ENCODE assay signal across 26 cellular contexts in the genomic region with DNA sequence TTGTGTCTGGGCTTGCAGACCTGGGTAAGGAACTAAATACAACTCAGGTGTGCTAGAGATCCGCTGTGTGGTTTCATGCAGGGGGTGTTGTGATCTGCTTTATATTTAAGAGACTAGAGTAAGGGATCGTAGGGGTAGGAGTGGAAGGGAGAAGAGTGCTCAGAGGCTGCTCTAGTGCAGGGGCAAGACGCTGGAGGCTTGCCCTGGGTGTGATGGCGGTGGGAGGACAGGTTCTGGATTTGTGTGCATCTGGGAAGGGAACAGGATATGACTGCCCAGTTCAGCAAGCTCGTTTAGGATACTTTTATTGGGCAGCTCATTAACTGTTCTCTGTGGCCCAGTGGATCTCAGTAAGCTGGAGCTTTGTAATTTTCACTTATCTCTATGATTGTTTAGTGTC. TPM values are rescaled to one million over a fixed set of nuclear protein-coding genes. Genes with fewer than 3 reads are reported as not detected.
DNase-seq lines count a peak whose midpoint lies in the region; ATAC-seq and TF ChIP-seq lines count a peak whose summit lies in the region.
"Had no signal": no experiment of that assay in that cellular context is flagged by ENCODE, and none has a peak within 500 bp of the region (broad histone marks: within the 10 kb centered on the region; RNA-seq: fewer than 3 reads in every experiment).

No MANE protein-coding gene starts in this region.

- ATAC-seq in stimulated activated naive CD8-positive, alpha-beta T cell treated with anti-CD3 and anti-CD28 coated beads, Interleukin-15, amount 100 ng/mL, for 72 hours = no peak
- no peak for ATAC-seq in stimulated activated naive CD8-positive, alpha-beta T cell treated with anti-CD3 and anti-CD28 coated beads, Interleukin-15, Interleukin-2, amounts not matched to agents 100 U/mL and 50 U/mL, for 24 hours
- ATAC-seq in T-helper 17 cell (no peak), HG02763 (IDR thresholded peaks at IDR 0.05; ENCODE audit: unreplicated experiment) (no peak), HG02885 (IDR thresholded peaks at IDR 0.05; ENCODE audit: poor library complexity, unreplicated experiment) (no peak)
- ATAC-seq in activated naive CD8-positive, alpha-beta T cell treated with anti-CD3 and anti-CD28 coated beads, Interleukin-2, amount 10 ng/mL, durations not matched to agents 7 days and 5 days (ENCODE audit: low read depth) = no peak
- ATAC-seq: gastrocnemius medialis; left lung; SK-N-SH treated with all-trans-retinoic acid at 6 μM for 48 hours; stimulated activated naive B cell treated with anti-CD40 and anti-IgM and Interleukin-4, amounts not matched to agents 10 μg/mL and 1 μg/mL and 100 μg/mL, for 72 hours had no signal

- DNase-seq in stimulated activated naive CD8-positive, alpha-beta T cell treated with anti-CD3 and anti-CD28 coated beads, Interleukin-15, amount 100 ng/mL, for 72 hours = no peak
- no peak for DNase-seq in stimulated activated naive CD8-positive, alpha-beta T cell treated with anti-CD3 and anti-CD28 coated beads, Interleukin-15, Interleukin-2, amounts not matched to agents 100 U/mL and 50 U/mL, for 24 hours
- DNase-seq in T-helper 17 cell (no peak), prostate gland (ENCODE audit: low spot score) (peak; percentile 10), HCEC 1CT (no peak)
- DNase-seq in activated naive CD8-positive, alpha-beta T cell treated with anti-CD3 and anti-CD28 coated beads, Interleukin-2, amount 10 ng/mL, durations not matched to agents 7 days and 5 days = no peak
- DNase-seq: activated B cell treated with CpG ODN at 0.5 μM for 24 hours; activated CD8-positive, alpha-beta memory T cell treated with anti-CD3 and anti-CD28 coated beads for 24 hours; activated T-cell treated with anti-CD3 and anti-CD28 coated beads, Interleukin-2, amount 50 U/mL, for 4 hours; cerebellar nuclear complex; gastrocnemius medialis; left lung; NCI-H146; NCI-H446; NCI-H774; nucleus accumbens; stimulated activated CD4-positive, alpha-beta T cell treated with anti-CD3 and anti-CD28 coated beads, Interleukin-15, amount 100 ng/mL, for 24 hours; stimulated activated naive B cell treated with anti-CD40 and anti-IgM and Interleukin-4, amounts not matched to agents 10 μg/mL and 1 μg/mL and 100 μg/mL, for 72 hours; T1000; testis; uterus had no signal

- POLR2A ChIA-PET in activated naive CD8-positive, alpha-beta T cell treated with anti-CD3 and anti-CD28 coated beads, Interleukin-2, amount 10 ng/mL, durations not matched to agents 7 days and 5 days (lab: Charles Lee) = no interaction called here

- no peak overlapping the region for H3K27ac ChIP-seq in prostate gland
- H3K27ac ChIP-seq: BLaER1 treated with 17β-estradiol and CSF1 and Interleukin-3, amounts not matched to agents 10 nM and 100 nM; hepatocyte; left lung; testis; uterus had no signal

- intact Hi-C loops in prostate gland (cut with DNase I) = no loop called here

- no peaks in the 10 kb centered on the region for H3K27me3 Mint-ChIP-seq in stimulated activated naive CD8-positive, alpha-beta T cell treated with anti-CD3 and anti-CD28 coated beads, Interleukin-15, amount 100 ng/mL, for 72 hours
- no peaks in the 10 kb centered on the region for H3K27me3 Mint-ChIP-seq in T-helper 17 cell
- H3K27me3 Mint-ChIP-seq in activated naive CD8-positive, alpha-beta T cell treated with anti-CD3 and anti-CD28 coated beads, Interleukin-2, amount 10 ng/mL, durations not matched to agents 7 days and 5 days = peaks cover 2% of the 10 kb centered on the region
- H3K27me3 Mint-ChIP-seq: activated B cell treated with CpG ODN at 0.5 μM for 24 hours; stimulated activated naive B cell treated with anti-CD40 and anti-IgM and Interleukin-4, amounts not matched to agents 10 μg/mL and 1 μg/mL and 100 μg/mL, for 72 hours had no signal

- TF ChIP-seq POLR2A in prostate gland (IDR thresholded peaks at IDR 0.05) = no peak

- WGBS in prostate gland = 43% methylated on average over 5 of the region's 5 CpGs

- no peaks in the 10 kb centered on the region for H3K27me3 ChIP-seq in prostate gland (replicated peaks; ENCODE audit: insufficient read depth)
- H3K27me3 ChIP-seq: BLaER1 treated with 17β-estradiol and CSF1 and Interleukin-3, amounts not matched to agents 10 nM and 100 nM; gastrocnemius medialis; hepatocyte; left lung; testis; uterus had no signal

- H3K9me3 ChIP-seq in T-helper 17 cell (ENCODE audit: control insufficient read depth, low read length, poor library complexity, severe bottlenecking) = no peaks in the 10 kb centered on the region
- H3K9me3 ChIP-seq in prostate gland = no peaks in the 10 kb centered on the region
- H3K9me3 ChIP-seq: BLaER1 treated with 17β-estradiol and CSF1 and Interleukin-3, amounts not matched to agents 10 nM and 100 nM; gastrocnemius medialis; left lung; testis; uterus had no signal

- no peaks in the 10 kb centered on the region for H3K9me3 Mint-ChIP-seq in stimulated activated naive CD8-positive, alpha-beta T cell treated with anti-CD3 and anti-CD28 coated beads, Interleukin-15, amount 100 ng/mL, for 72 hours
- H3K9me3 Mint-ChIP-seq in activated naive CD8-positive, alpha-beta T cell treated with anti-CD3 and anti-CD28 coated beads, Interleukin-2, amount 10 ng/mL, durations not matched to agents 7 days and 5 days = no peaks in the 10 kb centered on the region
- H3K9me3 Mint-ChIP-seq: activated B cell treated with CpG ODN at 0.5 μM for 24 hours; activated T-cell treated with anti-CD3 and anti-CD28 coated beads, Interleukin-2, amount 50 U/mL, for 4 hours; stimulated activated naive B cell treated with anti-CD40 and anti-IgM and Interleukin-4, amounts not matched to agents 10 μg/mL and 1 μg/mL and 100 μg/mL, for 72 hours had no signal

- TF ChIP-seq CTCF in prostate gland (IDR thresholded peaks at IDR 0.05) = no peak

- H3K36me3 Mint-ChIP-seq in T-helper 17 cell (ENCODE audit: low read depth) = peaks cover under 1% of the 10 kb centered on the region
- H3K36me3 Mint-ChIP-seq in activated naive CD8-positive, alpha-beta T cell treated with anti-CD3 and anti-CD28 coated beads, Interleukin-2, amount 10 ng/mL, durations not matched to agents 7 days and 5 days = peaks cover 5% of the 10 kb centered on the region

- peak overlapping the region; percentile 19 to 79 for H3K27ac Mint-ChIP-seq in stimulated activated naive CD8-positive, alpha-beta T cell treated with anti-CD3 and anti-CD28 coated beads, Interleukin-15, amount 100 ng/mL, for 72 hours
- H3K27ac Mint-ChIP-seq in T-helper 17 cell = peak overlapping the region; percentile 83
- H3K27ac Mint-ChIP-seq in activated naive CD8-positive, alpha-beta T cell treated with anti-CD3 and anti-CD28 coated beads, Interleukin-2, amount 10 ng/mL, durations not matched to agents 7 days and 5 days = peak overlapping the region; percentile 32
- H3K27ac Mint-ChIP-seq: activated B cell treated with CpG ODN at 0.5 μM for 24 hours; stimulated activated naive B cell treated with anti-CD40 and anti-IgM and Interleukin-4, amounts not matched to agents 10 μg/mL and 1 μg/mL and 100 μg/mL, for 72 hours had no signal

- no peaks in the 10 kb centered on the region for H3K4me1 ChIP-seq in prostate gland (replicated peaks)
- H3K4me1 ChIP-seq: testis, uterus had no signal

- peak overlapping the region in 1 of 2 donors; percentile 4 for H3K4me3 Mint-ChIP-seq in stimulated activated naive CD8-positive, alpha-beta T cell treated with anti-CD3 and anti-CD28 coated beads, Interleukin-15, amount 100 ng/mL, for 72 hours
- no peak overlapping the region for H3K4me3 Mint-ChIP-seq in T-helper 17 cell
- H3K4me3 Mint-ChIP-seq in activated naive CD8-positive, alpha-beta T cell treated with anti-CD3 and anti-CD28 coated beads, Interleukin-2, amount 10 ng/mL, durations not matched to agents 7 days and 5 days = no peak overlapping the region
- H3K4me3 Mint-ChIP-seq: activated B cell treated with CpG ODN at 0.5 μM for 24 hours; activated T-cell treated with anti-CD3 and anti-CD28 coated beads, Interleukin-2, amount 50 U/mL, for 4 hours; stimulated activated naive B cell treated with anti-CD40 and anti-IgM and Interleukin-4, amounts not matched to agents 10 μg/mL and 1 μg/mL and 100 μg/mL, for 72 hours had no signal

- H3K36me3 ChIP-seq in prostate gland = no peaks in the 10 kb centered on the region
- H3K36me3 ChIP-seq: gastrocnemius medialis, left lung, uterus had no signal

- no peak overlapping the region for H3K4me3 ChIP-seq in prostate gland
- H3K4me3 ChIP-seq: BLaER1 treated with 17β-estradiol and CSF1 and Interleukin-3, amounts not matched to agents 10 nM and 100 nM; gastrocnemius medialis; hepatocyte; left lung; testis; uterus had no signal

- H3K4me1 Mint-ChIP-seq in stimulated activated naive CD8-positive, alpha-beta T cell treated with anti-CD3 and anti-CD28 coated beads, Interleukin-15, amount 100 ng/mL, for 72 hours = peaks cover 82% of the 10 kb centered on the region
- H3K4me1 Mint-ChIP-seq in T-helper 17 cell = peaks cover 47% of the 10 kb centered on the region
- peaks cover 44% of the 10 kb centered on the region for H3K4me1 Mint-ChIP-seq in activated naive CD8-positive, alpha-beta T cell treated with anti-CD3 and anti-CD28 coated beads, Interleukin-2, amount 10 ng/mL, durations not matched to agents 7 days and 5 days

RNA-seq across cellular contexts. Expression of gene RPTOR, which starts 47.6 kb away (rescaled TPM):
- total RNA-seq in T-helper 17 cell (10 to 100 TPM; 55.1 to 61.5 TPM), prostate gland (10 to 100 TPM; 30.3 to 62.5 TPM)
- 10 to 100 TPM; 43.2 to 43.8 TPM for total RNA-seq in activated naive CD8-positive, alpha-beta T cell treated with anti-CD3 and anti-CD28 coated beads, Interleukin-2, amount 10 ng/mL, durations not matched to agents 7 days and 5 days

Comparison
In these comparisons a context has a peak if more than half of its experiments do, and no peak if none do; other contexts are left out.
1. H3K27ac Mint-ChIP-seq: peak in every context shown above with its lines; median percentile 83 in T-helper 17 cell; 49 in stimulated activated naive CD8-positive, alpha-beta T cell treated with anti-CD3 and anti-CD28 coated beads, Interleukin-15, amount 100 ng/mL, for 72 hours; 32 in activated naive CD8-positive, alpha-beta T cell treated with anti-CD3 and anti-CD28 coated beads, Interleukin-2, amount 10 ng/mL, durations not matched to agents 7 days and 5 days.